In genomic region chr1:222028694-222029093, GRCh38 we compare ENCODE assay signal across 35 cellular contexts.
"Had no signal": no experiment of that assay in that cellular context is flagged by ENCODE, and none has a peak within 500 bp of the region (broad histone marks: within the 10 kb centered on the region; RNA-seq: fewer than 3 reads in every experiment).

No MANE protein-coding gene starts in this region.

- H3K4me3 ChIP-seq: adrenal gland, cardiac muscle cell had no signal

- DNase-seq: activated B cell treated with CpG ODN at 0.5 μM for 24 hours; activated CD4-positive, alpha-beta memory T cell treated with anti-CD3 and anti-CD28 coated beads for 36 hours; activated CD4-positive, alpha-beta T cell treated with anti-CD3 and anti-CD28 coated beads for 4 hours; activated CD4-positive, alpha-beta T cell treated with anti-CD3 and anti-CD28 coated beads, Interleukin-2, amount 10 ng/mL, durations not matched to agents 24 days and 14 days; activated CD4-positive, alpha-beta T cell treated with anti-CD3 and anti-CD28 coated beads, Interleukin-2, amount 50 U/mL, for 1 hour; activated CD4-positive, alpha-beta T cell treated with anti-CD3 and anti-CD28 coated beads, Interleukin-2, amount 50 U/mL, for 4 hours; activated CD4-positive, CD25-positive, alpha-beta regulatory T cell treated with anti-CD3 and anti-CD28 coated beads, Interleukin-2, amount 50 U/mL, for 72 hours; activated CD8-positive, alpha-beta memory T cell treated with anti-CD3 and anti-CD28 coated beads, Interleukin-2, amount 50 U/mL, for 48 hours; activated CD8-positive, alpha-beta T cell treated with anti-CD3 and anti-CD28 coated beads for 36 hours; activated effector memory CD4-positive, alpha-beta T cell treated with anti-CD3 and anti-CD28 coated beads, Interleukin-2, amount 50 U/mL, for 16 hours; activated gamma-delta T cell treated with Interleukin-2 at 50 U/mL for 16 hours; activated naive CD4-positive, alpha-beta T cell; activated naive CD4-positive, alpha-beta T cell treated with anti-CD3 and anti-CD28 coated beads for 36 hours; activated naive CD4-positive, alpha-beta T cell treated with anti-CD3 and anti-CD28 coated beads, Interleukin-2, amount 50 U/mL, for 16 hours; activated naive CD8-positive, alpha-beta T cell treated with anti-CD3 and anti-CD28 coated beads for 36 hours; activated T-cell treated with anti-CD3 and anti-CD28 coated beads, Interleukin-2, amount 50 U/mL, for 24 hours; activated T-cell treated with anti-CD3 and anti-CD28 coated beads, Interleukin-2, amount 50 U/mL, for 48 hours; adrenal gland; amniotic stem cell; aorta; caudate nucleus; cerebellar nuclear complex; T-helper 1 cell; T-helper 2 cell; T-helper 9 cell had no signal

- H3K4me1 Mint-ChIP-seq: activated B cell treated with CpG ODN at 0.5 μM for 24 hours; activated CD4-positive, alpha-beta T cell treated with anti-CD3 and anti-CD28 coated beads, Interleukin-2, amount 10 ng/mL, durations not matched to agents 24 days and 14 days; activated naive CD8-positive, alpha-beta T cell treated with anti-CD3 and anti-CD28 coated beads for 36 hours; brain; central memory CD8-positive, alpha-beta T cell had no signal

- H3K36me3 Mint-ChIP-seq: activated CD4-positive, alpha-beta memory T cell treated with anti-CD3 and anti-CD28 coated beads for 36 hours; activated naive CD4-positive, alpha-beta T cell treated with anti-CD3 and anti-CD28 coated beads, Interleukin-2, amount 50 U/mL, for 72 hours; activated naive CD8-positive, alpha-beta T cell treated with anti-CD3 and anti-CD28 coated beads for 36 hours; brain had no signal

- H3K36me3 ChIP-seq: adrenal gland, cardiac muscle cell had no signal

- H3K27me3 Mint-ChIP-seq: activated B cell treated with CpG ODN at 0.5 μM for 24 hours; activated CD4-positive, alpha-beta memory T cell treated with anti-CD3 and anti-CD28 coated beads for 36 hours had no signal

- H3K27me3 ChIP-seq: adrenal gland, cardiac muscle cell had no signal

- H3K9me3 ChIP-seq: adrenal gland had no signal

- ATAC-seq: activated CD8-positive, alpha-beta T cell treated with anti-CD3 and anti-CD28 coated beads for 36 hours; activated naive CD4-positive, alpha-beta T cell treated with anti-CD3 and anti-CD28 coated beads, Interleukin-2, amount 50 U/mL, for 72 hours had no signal

- H3K4me1 ChIP-seq: adrenal gland had no signal

- FAIRE-seq: bronchial epithelial cell, TTC549 had no signal

- H3K27ac ChIP-seq: adrenal gland, cardiac muscle cell, VCaP had no signal

- H3K9me3 Mint-ChIP-seq: activated B cell treated with CpG ODN at 0.5 μM for 24 hours; activated CD4-positive, alpha-beta memory T cell treated with anti-CD3 and anti-CD28 coated beads for 36 hours; activated CD4-positive, alpha-beta T cell treated with anti-CD3 and anti-CD28 coated beads, Interleukin-2, amount 10 ng/mL, durations not matched to agents 24 days and 14 days; activated CD8-positive, alpha-beta T cell treated with anti-CD3 and anti-CD28 coated beads for 36 hours; activated naive CD4-positive, alpha-beta T cell treated with anti-CD3 and anti-CD28 coated beads for 36 hours; activated naive CD4-positive, alpha-beta T cell treated with anti-CD3 and anti-CD28 coated beads, Interleukin-2, amount 50 U/mL, for 72 hours; activated naive CD8-positive, alpha-beta T cell treated with anti-CD3 and anti-CD28 coated beads for 36 hours; activated T-cell treated with anti-CD3 and anti-CD28 coated beads, Interleukin-2, amount 50 U/mL, for 24 hours; activated T-helper 2 cell treated with anti-CD3 and anti-CD28 coated beads, Interferon-gamma antibody, Interleukin-2, Interleukin-4, amounts not matched to agents 10 μg/mL and 5 μg/mL and 100 μg/mL, durations not matched to agents 14 hours and 24 hours and 36 hours; brain; central memory CD8-positive, alpha-beta T cell; T-helper 1 cell treated with Interleukin-12 subunit alpha and Interleukin-12 subunit beta and Interleukin-4 antibody, amounts not matched to agents 30 μg/mL and 1 μg/mL, for 36 hours; T-helper 2 cell treated with Interferon-gamma antibody and Interleukin-4, amounts not matched to agents 5 μg/mL and 100 μg/mL, for 36 hours had no signal

- H3K4me3 Mint-ChIP-seq: activated B cell treated with CpG ODN at 0.5 μM for 24 hours; activated CD4-positive, alpha-beta memory T cell treated with anti-CD3 and anti-CD28 coated beads for 36 hours; activated CD4-positive, alpha-beta T cell treated with anti-CD3 and anti-CD28 coated beads, Interleukin-2, amount 10 ng/mL, durations not matched to agents 24 days and 14 days; activated CD8-positive, alpha-beta T cell treated with anti-CD3 and anti-CD28 coated beads for 36 hours; activated naive CD4-positive, alpha-beta T cell treated with anti-CD3 and anti-CD28 coated beads for 36 hours; activated naive CD8-positive, alpha-beta T cell treated with anti-CD3 and anti-CD28 coated beads for 36 hours; activated T-cell treated with anti-CD3 and anti-CD28 coated beads, Interleukin-2, amount 50 U/mL, for 24 hours; brain; central memory CD8-positive, alpha-beta T cell; T-helper 1 cell treated with Interleukin-12 subunit alpha and Interleukin-12 subunit beta and Interleukin-4 antibody, amounts not matched to agents 30 μg/mL and 1 μg/mL, for 36 hours; T-helper 2 cell treated with Interferon-gamma antibody and Interleukin-4, amounts not matched to agents 5 μg/mL and 100 μg/mL, for 36 hours had no signal

- H3K27ac Mint-ChIP-seq: activated B cell treated with CpG ODN at 0.5 μM for 24 hours; activated CD4-positive, alpha-beta memory T cell treated with anti-CD3 and anti-CD28 coated beads for 36 hours; activated CD4-positive, alpha-beta T cell treated with anti-CD3 and anti-CD28 coated beads, Interleukin-2, amount 10 ng/mL, durations not matched to agents 24 days and 14 days; activated CD8-positive, alpha-beta T cell treated with anti-CD3 and anti-CD28 coated beads for 36 hours; activated naive CD4-positive, alpha-beta T cell treated with anti-CD3 and anti-CD28 coated beads for 36 hours; activated naive CD4-positive, alpha-beta T cell treated with anti-CD3 and anti-CD28 coated beads, Interleukin-2, amount 50 U/mL, for 72 hours; activated naive CD8-positive, alpha-beta T cell treated with anti-CD3 and anti-CD28 coated beads for 36 hours; activated T-cell treated with anti-CD3 and anti-CD28 coated beads, Interleukin-2, amount 50 U/mL, for 24 hours; activated T-helper 2 cell treated with anti-CD3 and anti-CD28 coated beads, Interferon-gamma antibody, Interleukin-2, Interleukin-4, amounts not matched to agents 10 μg/mL and 5 μg/mL and 100 μg/mL, durations not matched to agents 14 hours and 24 hours and 36 hours; T-helper 1 cell treated with Interleukin-12 subunit alpha and Interleukin-12 subunit beta and Interleukin-4 antibody, amounts not matched to agents 30 μg/mL and 1 μg/mL, for 36 hours; T-helper 2 cell treated with Interferon-gamma antibody and Interleukin-4, amounts not matched to agents 5 μg/mL and 100 μg/mL, for 36 hours had no signal
